Comparison of ENCODE assay signal across 11 cellular contexts in genomic region chr7:127513311-127513710, GRCh38.
"Had no signal": no experiment of that assay in that cellular context is flagged by ENCODE, and none has a peak within 500 bp of the region (broad histone marks: within the 10 kb centered on the region; RNA-seq: fewer than 3 reads in every experiment).

No MANE protein-coding gene starts in this region.

- DNase-seq: GM23248, GOT3, H7, H9, HCEC 1CT, HFFc6 had no signal

- H3K9ac ChIP-seq: GM23248 had no signal

- H3K27ac Mint-ChIP-seq: GM23338, H9, HFFc6 had no signal

- H3K4me3 ChIP-seq: GM23248, GM23338, HAP-1 had no signal

- H3K4me2 ChIP-seq: GM23338 had no signal

- H3K9me3 Mint-ChIP-seq: GM23338, H9, HFFc6 had no signal

- ATAC-seq: HCT116 had no signal

- H3K36me3 ChIP-seq: HAP-1 had no signal

- H3K4me3 Mint-ChIP-seq: GM23338, H9, HFFc6 had no signal

- H3K9me3 ChIP-seq: HAP-1 had no signal

- H2AFZ ChIP-seq: GM23248, GM23338 had no signal

- FAIRE-seq: H1, H54 had no signal

- H3K4me1 ChIP-seq: HAP-1 had no signal

- H3K27ac ChIP-seq: GM23248 had no signal
